ENCODE assay signal across 14 cellular contexts in the genomic region with DNA sequence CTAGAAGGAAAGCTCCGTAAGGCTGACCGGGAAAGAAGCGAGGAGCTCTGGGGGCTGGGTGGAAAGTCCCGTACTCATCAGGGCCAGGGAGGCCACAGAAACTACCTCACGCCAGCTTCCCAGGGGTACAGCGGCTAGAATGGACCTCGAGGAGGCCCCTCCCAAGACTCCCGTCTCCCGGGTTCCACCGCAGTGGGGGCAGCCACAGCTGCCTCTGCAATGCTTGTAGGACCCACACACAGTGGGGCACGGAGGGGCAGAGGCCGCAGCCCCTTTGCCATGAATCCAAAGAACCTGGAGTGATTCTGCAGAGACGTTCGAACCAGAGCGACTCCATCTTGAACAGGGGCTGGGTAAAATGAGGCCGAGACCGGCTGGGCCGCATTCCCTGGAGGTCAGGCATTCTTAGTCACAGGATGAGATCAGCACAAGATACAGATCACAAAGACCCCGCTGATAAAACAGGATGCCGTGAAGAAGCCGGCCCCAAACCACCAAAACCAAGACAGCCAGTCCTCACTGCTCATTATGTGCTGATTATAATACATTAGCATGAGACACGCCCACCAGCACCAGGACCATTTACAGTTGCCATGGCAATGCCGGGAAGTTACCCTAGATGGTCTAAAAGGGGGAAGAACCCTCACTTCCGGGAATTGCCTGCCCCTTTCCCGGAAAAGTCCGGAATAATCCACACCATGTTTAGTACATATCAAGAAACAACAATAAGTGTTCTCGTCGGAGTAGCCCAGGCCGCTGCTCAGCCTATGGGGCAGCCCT. TPM values are rescaled to one million over a fixed set of nuclear protein-coding genes. Genes with fewer than 3 reads are reported as not detected.
DNase-seq lines count a peak whose midpoint lies in the region; ATAC-seq, FAIRE-seq and TF ChIP-seq lines count a peak whose summit lies in the region.
"Had no signal": no experiment of that assay in that cellular context is flagged by ENCODE, and none has a peak within 500 bp of the region (broad histone marks: within the 10 kb centered on the region; RNA-seq: fewer than 3 reads in every experiment).

No MANE protein-coding gene starts in this region.

- H3K27ac ChIP-seq in K562 (ENCODE audit: extremely low read depth, low read depth, low read length) (no peak overlapping the region), mesodermal cell (ENCODE audit: low read depth, low read length, severe bottlenecking) (peak overlapping the region; percentile 85)
- H3K27ac ChIP-seq: tibial artery had no signal

- TF ChIP-seq EP300 in K562 (IDR thresholded peaks at IDR 0.05; ENCODE audit: low read length) = no peak

- H3K79me2 ChIP-seq in K562 (ENCODE audit: control insufficient read depth, insufficient read depth, low read length) = no peaks in the 10 kb centered on the region

- POLR2A ChIA-PET in K562 (lab: Yijun Ruan, JAX) = interaction anchor here (1.4 to 1.9 kb wide), 2 partner anchors 10 kb away, joined by 5 read pairs; no protein-coding TSS in a partner anchor

- peak; percentile 97 for FAIRE-seq in K562 (lab: Jason Lieb, UNC)
- FAIRE-seq: D721Med, pancreas had no signal

- TF ChIP-seq RAD21 in K562 (CRISPR knock-in tag; conservative IDR thresholded peaks at IDR 0.05 in 1 of 2, IDR thresholded peaks at IDR 0.05 in 1 of 2) = no peak

- CTCF ChIA-PET in K562 (lab: Yijun Ruan, JAX; ENCODE audit: low intra/inter-chr PET ratio) = no interaction called here

- H3K4me1 ChIP-seq in K562 (replicated peaks in 1 of 2; ENCODE audit: control insufficient read depth in 2 of 2, insufficient read depth in 2 of 2, low read length in 2 of 2) = peaks cover 3 to 48% of the 10 kb centered on the region in 2 experiments; a peak in 4 of 5 replicates
- peaks cover 35% of the 10 kb centered on the region for H3K4me1 ChIP-seq in mesodermal cell (ENCODE audit: control insufficient read depth, insufficient read depth, low read length, poor library complexity, severe bottlenecking)

- no peaks in the 10 kb centered on the region for H3K36me3 ChIP-seq in K562 (ENCODE audit: control insufficient read depth, insufficient read depth, low read length)
- H3K36me3 ChIP-seq in mesodermal cell (ENCODE audit: control insufficient read depth, insufficient read depth, low read length) = no peaks in the 10 kb centered on the region
- H3K36me3 ChIP-seq: pancreas, tibial artery had no signal

- H3K4me3 ChIP-seq in K562 (no peak overlapping the region), mesodermal cell (ENCODE audit: extremely low read depth, insufficient read depth, low read length, poor library complexity, severe bottlenecking) (no peak overlapping the region)
- H3K4me3 ChIP-seq: pancreas, tibial artery had no signal

- peak overlapping the region; percentile 22; the same call in 1 of the 2 replicates for H3K4me2 ChIP-seq in K562 (ENCODE audit: insufficient read depth, low read length)

- intact Hi-C loops in K562 (cut with micrococcal nuclease) (no loop called here), sciatic nerve (cut with DNase I) (no loop called here)

- ATAC-seq in K562 (peak; percentile 65), sciatic nerve (no peak)
- ATAC-seq: pancreas had no signal

- H3K9me3 ChIP-seq in K562 (replicated peaks; ENCODE audit: control insufficient read depth, insufficient read depth, low read depth, low read length) (no peaks in the 10 kb centered on the region), mesodermal cell (ENCODE audit: control insufficient read depth, low read length) (no peaks in the 10 kb centered on the region)
- H3K9me3 ChIP-seq: pancreas, tibial artery had no signal

- BruUV-seq in K562 (replicated peaks; lab: Mats Ljungman, UMichigan) = no TSS peak

- in situ Hi-C loops in K562 (cut with MboI) = no loop called here

- H3K27me3 ChIP-seq in K562 (ENCODE audit: control insufficient read depth in 2 of 2, insufficient read depth in 2 of 2, low read length in 2 of 2) = no peaks in the 10 kb centered on the region
- H3K27me3 ChIP-seq: pancreas had no signal

- peak overlapping the region; percentile 41; the same call in 1 of the 2 replicates for H2AFZ ChIP-seq in K562 (ENCODE audit: low read depth, low read length)

- peak; percentile 78 for DNase-seq in ELR (ENCODE audit: low read depth)
- DNase-seq in LHCN-M2 (ENCODE audit: low read depth) = peak; percentile 27
- DNase-seq in K562 (ENCODE audit: extremely low read depth in 1 of 4, low spot score in 3 of 4) = peak in 1 of 4 experiments; percentile 78
- no peak for DNase-seq in hepatic stellate cell (ENCODE audit: low spot score)
- no peak for DNase-seq in mucosa of gallbladder (ENCODE audit: low spot score)
- no peak for DNase-seq in NCI-H2081 (lab: John Stamatoyannopoulos, UW)
- DNase-seq in sciatic nerve (ENCODE audit: low spot score) = no peak
- DNase-seq: activated B cell treated with CpG ODN at 0.5 μM for 24 hours; activated naive CD4-positive, alpha-beta T cell treated with anti-CD3 and anti-CD28 coated beads, Interleukin-2, amount 50 U/mL, for 16 hours; NCI-H1048; tibial artery had no signal

- no peak for TF ChIP-seq CTCF in K562 (IDR thresholded peaks at IDR 0.05 in 2 of 3, conservative IDR thresholded peaks at IDR 0.05 in 1 of 3; ENCODE audit: insufficient read depth in 2 of 3, low read depth in 1 of 3, low read length in 3 of 3)

- H3K9me1 ChIP-seq in K562 (ENCODE audit: control insufficient read depth, insufficient read depth, low read length) = no peaks in the 10 kb centered on the region

- no peaks in the 10 kb centered on the region for H4K20me1 ChIP-seq in K562 (replicated peaks; ENCODE audit: control insufficient read depth, insufficient read depth, low read length)

- no peak for TF ChIP-seq POLR2A in K562 (conservative IDR thresholded peaks at IDR 0.05)

- peak overlapping the region in 1 of 2 experiments; percentile 33; a peak in 1 of 4 replicates for H3K9ac ChIP-seq in K562 (ENCODE audit: insufficient read depth in 1 of 2, low read depth in 2 of 2, low read length in 2 of 2)

- 38% methylated on average over 29 of the region's 29 CpGs for WGBS in K562 (ENCODE audit: insufficient coverage, low coverage, missing lambda C conversion rate)
- 73 to 85% methylated on average over 25 to 27 of the region's 29 CpGs for WGBS in mesodermal cell (ENCODE audit: insufficient coverage in 2 of 2), 2 experiments

RNA-seq across cellular contexts. Expression of gene ANKRD65, which starts 1.6 kb away (rescaled TPM):
- total RNA-seq in LHCN-M2 (2014; rRNA removed) (not detected in 2 replicates), K562 (2014; rRNA removed) (not detected in 2 replicates), K562 (2014; rRNA removed; fragmentation: Illumina TruSeq; extraction: Trizol) (not detected in 2 replicates), K562 (2015; rRNA removed; fragmentation: Illumina TruSeq; extraction: Trizol) (not detected in 2 replicates), K562 (2021) (not detected in 2 replicates), mucosa of gallbladder (10.1 TPM), sciatic nerve (11.2 TPM)
- 0.17 TPM for polyA plus RNA-seq in LHCN-M2 (2012)
- total RNA-seq in K562 (2011; cell fraction: chromatin; rRNA removed; ENCODE audit: low replicate concordance) = not detected in 2 replicates
- total RNA-seq in K562 (2011; cell fraction: nucleolus; rRNA removed) = not detected in 2 replicates
- total RNA-seq in K562 (2011; cell fraction: nucleoplasm; rRNA removed) = 0.37 TPM in 1 of 2 replicates, not detected in the other
- polyA plus RNA-seq in K562 (2011; rRNA removed) (not detected in 2 replicates), K562 (2014; fragmentation: Illumina TruSeq; extraction: Trizol) (not detected in 2 replicates), K562 (2014; fragmentation: Nextera tagmentation; extraction: Ambion mirVana) (not detected), K562 (2014; rRNA removed) (not detected in 2 replicates)
- not detected in 2 replicates for polyA plus RNA-seq in K562 (2011; cell fraction: cytosol; rRNA removed)
- polyA plus RNA-seq in K562 (2011; cell fraction: nucleus; rRNA removed) = not detected in 2 replicates
- polyA plus RNA-seq in K562 (2012) = 0.11 TPM in 1 of 2 replicates, not detected in the other
- polyA minus RNA-seq in K562 (2011; rRNA and poly(A)+ RNA removed) = not detected in 2 replicates
- polyA minus RNA-seq in K562 (2011; cell fraction: cytosol; rRNA and poly(A)+ RNA removed) = not detected in 2 replicates
- polyA minus RNA-seq in K562 (2011; cell fraction: nucleus; rRNA and poly(A)+ RNA removed) = not detected in 2 replicates
- polyA plus RNA-seq in mesodermal cell (2013, experiment 1 of 2) = 1.5 TPM
- 1.4 TPM for polyA plus RNA-seq in mesodermal cell (2013, experiment 2 of 2)

RNA-seq across cellular contexts. Expression of gene VWA1, which starts 12.8 kb away (rescaled TPM):
- total RNA-seq in LHCN-M2 (2014; rRNA removed) (1.1 TPM in 2 replicates), K562 (2014; rRNA removed) (4.0 and 4.6 TPM in 2 replicates), K562 (2014; rRNA removed; fragmentation: Illumina TruSeq; extraction: Trizol) (0.03 and 0.04 TPM in 2 replicates), K562 (2015; rRNA removed; fragmentation: Illumina TruSeq; extraction: Trizol) (0.98 and 1.2 TPM in 2 replicates), K562 (2021) (6.4 and 7.1 TPM in 2 replicates), mucosa of gallbladder (122 TPM), sciatic nerve (175 TPM)
- 1.5 TPM for polyA plus RNA-seq in LHCN-M2 (2012)
- 0.76 and 5.5 TPM in 2 replicates for total RNA-seq in K562 (2011; cell fraction: chromatin; rRNA removed; ENCODE audit: low replicate concordance)
- 5.1 and 7.2 TPM in 2 replicates for total RNA-seq in K562 (2011; cell fraction: nucleolus; rRNA removed)
- total RNA-seq in K562 (2011; cell fraction: nucleoplasm; rRNA removed) = 1.9 and 3.4 TPM in 2 replicates
- polyA plus RNA-seq in K562 (2011; rRNA removed) (0.85 and 1.6 TPM in 2 replicates), K562 (2014; fragmentation: Illumina TruSeq; extraction: Trizol) (0.16 and 0.84 TPM in 2 replicates), K562 (2014; fragmentation: Nextera tagmentation; extraction: Ambion mirVana) (under 1 TPM; 0.01 to 0.06 TPM), K562 (2014; rRNA removed) (2.6 and 3.0 TPM in 2 replicates)
- polyA plus RNA-seq in K562 (2011; cell fraction: cytosol; rRNA removed) = 1.3 and 7.5 TPM in 2 replicates
- 3.0 and 6.5 TPM in 2 replicates for polyA plus RNA-seq in K562 (2011; cell fraction: nucleus; rRNA removed)
- polyA plus RNA-seq in K562 (2012) = 3.8 and 6.1 TPM in 2 replicates
- 0.42 and 0.69 TPM in 2 replicates for polyA minus RNA-seq in K562 (2011; rRNA and poly(A)+ RNA removed)
- 2.0 and 2.4 TPM in 2 replicates for polyA minus RNA-seq in K562 (2011; cell fraction: cytosol; rRNA and poly(A)+ RNA removed)
- polyA minus RNA-seq in K562 (2011; cell fraction: nucleus; rRNA and poly(A)+ RNA removed) = 2.7 and 4.3 TPM in 2 replicates
- 20.6 TPM for polyA plus RNA-seq in mesodermal cell (2013, experiment 1 of 2)
- 16.6 TPM for polyA plus RNA-seq in mesodermal cell (2013, experiment 2 of 2)
- total RNA-seq: activated B cell treated with CpG ODN at 0.5 μM for 24 hours had no signal

RNA-seq across cellular contexts. Expression of gene MRPL20, which starts 15.6 kb away (rescaled TPM):
- 126 and 134 TPM in 2 replicates for total RNA-seq in LHCN-M2 (2014; rRNA removed)
- polyA plus RNA-seq in LHCN-M2 (2012) = 229 TPM
- 98.1 and 170 TPM in 2 replicates for total RNA-seq in K562 (2011; cell fraction: chromatin; rRNA removed; ENCODE audit: low replicate concordance)
- 136 and 139 TPM in 2 replicates for total RNA-seq in K562 (2011; cell fraction: nucleolus; rRNA removed)
- 122 and 137 TPM in 2 replicates for total RNA-seq in K562 (2011; cell fraction: nucleoplasm; rRNA removed)
- 352 and 355 TPM in 2 replicates for total RNA-seq in K562 (2014; rRNA removed)
- 208 and 222 TPM in 2 replicates for total RNA-seq in K562 (2014; rRNA removed; fragmentation: Illumina TruSeq; extraction: Trizol)
- 205 and 216 TPM in 2 replicates for total RNA-seq in K562 (2015; rRNA removed; fragmentation: Illumina TruSeq; extraction: Trizol)
- 224 and 229 TPM in 2 replicates for total RNA-seq in K562 (2021)
- polyA plus RNA-seq in K562 (2011; rRNA removed) = 144 and 187 TPM in 2 replicates
- polyA plus RNA-seq in K562 (2011; cell fraction: cytosol; rRNA removed) = 164 and 188 TPM in 2 replicates
- polyA plus RNA-seq in K562 (2011; cell fraction: nucleus; rRNA removed) = 104 and 152 TPM in 2 replicates
- 195 and 375 TPM in 2 replicates for polyA plus RNA-seq in K562 (2012)
- polyA plus RNA-seq in K562 (2014; fragmentation: Illumina TruSeq; extraction: Trizol) = 180 and 264 TPM in 2 replicates
- 100 to 1,000 TPM; 570 to 671 TPM for polyA plus RNA-seq in K562 (2014; fragmentation: Nextera tagmentation; extraction: Ambion mirVana)
- 420 and 491 TPM in 2 replicates for polyA plus RNA-seq in K562 (2014; rRNA removed)
- 121 and 163 TPM in 2 replicates for polyA minus RNA-seq in K562 (2011; rRNA and poly(A)+ RNA removed)
- polyA minus RNA-seq in K562 (2011; cell fraction: cytosol; rRNA and poly(A)+ RNA removed) = 99.9 and 107 TPM in 2 replicates
- polyA minus RNA-seq in K562 (2011; cell fraction: nucleus; rRNA and poly(A)+ RNA removed) = 44.2 and 57.5 TPM in 2 replicates
- 87.5 TPM for polyA plus RNA-seq in mesodermal cell (2013, experiment 1 of 2)
- polyA plus RNA-seq in mesodermal cell (2013, experiment 2 of 2) = 80.9 TPM
- total RNA-seq in mucosa of gallbladder = 99.2 TPM
- 75.6 TPM for total RNA-seq in sciatic nerve

RNA-seq across cellular contexts. Expression of gene CCNL2, which starts 23.5 kb away (rescaled TPM):
- total RNA-seq in LHCN-M2 (2014; rRNA removed) (118 and 127 TPM in 2 replicates), K562 (2014; rRNA removed) (147 and 176 TPM in 2 replicates), K562 (2014; rRNA removed; fragmentation: Illumina TruSeq; extraction: Trizol) (65.1 and 66.7 TPM in 2 replicates), K562 (2015; rRNA removed; fragmentation: Illumina TruSeq; extraction: Trizol) (91.0 and 94.5 TPM in 2 replicates), K562 (2021) (141 and 167 TPM in 2 replicates), mucosa of gallbladder (194 TPM), sciatic nerve (207 TPM)
- polyA plus RNA-seq in LHCN-M2 (2012) = 40.8 TPM
- 996 and 1,265 TPM in 2 replicates for total RNA-seq in K562 (2011; cell fraction: chromatin; rRNA removed; ENCODE audit: low replicate concordance)
- 508 and 525 TPM in 2 replicates for total RNA-seq in K562 (2011; cell fraction: nucleolus; rRNA removed)
- total RNA-seq in K562 (2011; cell fraction: nucleoplasm; rRNA removed) = 788 and 831 TPM in 2 replicates
- polyA plus RNA-seq in K562 (2011; rRNA removed) (236 and 265 TPM in 2 replicates), K562 (2014; fragmentation: Illumina TruSeq; extraction: Trizol) (81.0 and 89.7 TPM in 2 replicates), K562 (2014; fragmentation: Nextera tagmentation; extraction: Ambion mirVana) (1 to 10 TPM; 2.8 to 5.6 TPM), K562 (2014; rRNA removed) (245 and 287 TPM in 2 replicates)
- 71.9 and 133 TPM in 2 replicates for polyA plus RNA-seq in K562 (2011; cell fraction: cytosol; rRNA removed)
- 2,539 and 2,548 TPM in 2 replicates for polyA plus RNA-seq in K562 (2011; cell fraction: nucleus; rRNA removed)
- 104 and 250 TPM in 2 replicates for polyA plus RNA-seq in K562 (2012)
- polyA minus RNA-seq in K562 (2011; rRNA and poly(A)+ RNA removed) = 70.2 and 76.2 TPM in 2 replicates
- 31.4 and 45.0 TPM in 2 replicates for polyA minus RNA-seq in K562 (2011; cell fraction: cytosol; rRNA and poly(A)+ RNA removed)
- 260 and 342 TPM in 2 replicates for polyA minus RNA-seq in K562 (2011; cell fraction: nucleus; rRNA and poly(A)+ RNA removed)
- polyA plus RNA-seq in mesodermal cell (2013, experiment 1 of 2) = 176 TPM
- polyA plus RNA-seq in mesodermal cell (2013, experiment 2 of 2) = 168 TPM

RNA-seq across cellular contexts. Expression of gene ATAD3C, which starts 26.8 kb away (rescaled TPM):
- not detected in 2 replicates for total RNA-seq in LHCN-M2 (2014; rRNA removed)
- polyA plus RNA-seq in LHCN-M2 (2012) = 0.15 TPM
- total RNA-seq in K562 (2011; cell fraction: chromatin; rRNA removed; ENCODE audit: low replicate concordance) = 0.21 TPM in 1 of 2 replicates, not detected in the other
- total RNA-seq in K562 (2011; cell fraction: nucleolus; rRNA removed) = under 0.01 and 0.13 TPM in 2 replicates
- total RNA-seq in K562 (2011; cell fraction: nucleoplasm; rRNA removed) = 0.07 and 0.23 TPM in 2 replicates
- total RNA-seq in K562 (2014; rRNA removed) = not detected in 2 replicates
- total RNA-seq in K562 (2014; rRNA removed; fragmentation: Illumina TruSeq; extraction: Trizol) = not detected in 2 replicates
- not detected in 2 replicates for total RNA-seq in K562 (2015; rRNA removed; fragmentation: Illumina TruSeq; extraction: Trizol)
- total RNA-seq in K562 (2021) = 0.18 and 0.60 TPM in 2 replicates
- 0.03 and 0.04 TPM in 2 replicates for polyA plus RNA-seq in K562 (2011; rRNA removed)
- 0.09 and 0.16 TPM in 2 replicates for polyA plus RNA-seq in K562 (2011; cell fraction: cytosol; rRNA removed)
- polyA plus RNA-seq in K562 (2011; cell fraction: nucleus; rRNA removed) = 0.10 and 0.21 TPM in 2 replicates
- polyA plus RNA-seq in K562 (2012) = 0.05 and 0.39 TPM in 2 replicates
- not detected in 2 replicates for polyA plus RNA-seq in K562 (2014; fragmentation: Illumina TruSeq; extraction: Trizol)
- not detected for polyA plus RNA-seq in K562 (2014; fragmentation: Nextera tagmentation; extraction: Ambion mirVana)
- polyA plus RNA-seq in K562 (2014; rRNA removed) = not detected in 2 replicates
- not detected in 2 replicates for polyA minus RNA-seq in K562 (2011; rRNA and poly(A)+ RNA removed)
- polyA minus RNA-seq in K562 (2011; cell fraction: cytosol; rRNA and poly(A)+ RNA removed) = not detected in 2 replicates
- polyA minus RNA-seq in K562 (2011; cell fraction: nucleus; rRNA and poly(A)+ RNA removed) = 0.11 TPM in 1 of 2 replicates, not detected in the other
- 0.48 TPM for polyA plus RNA-seq in mesodermal cell (2013, experiment 1 of 2)
- 0.51 TPM for polyA plus RNA-seq in mesodermal cell (2013, experiment 2 of 2)
- 7.0 TPM for total RNA-seq in mucosa of gallbladder
- total RNA-seq in sciatic nerve = 2.4 TPM

Comparison
In these comparisons a context has a peak if more than half of its experiments do, and no peak if none do; other contexts are left out.
1. DNase-seq: peak in ELR (single experiment) and LHCN-M2 (single experiment); none in hepatic stellate cell (single experiment), mucosa of gallbladder (single experiment), NCI-H2081 (0 of 2) and sciatic nerve (single experiment).
2. RNA of gene VWA1, which starts 12.8 kb away (total RNA-seq): 175 TPM in sciatic nerve (single experiment) and 122 TPM in mucosa of gallbladder (single experiment); 0.03 to 7.2 TPM in K562 and 1.1 TPM in LHCN-M2; every median in the first group is over 10 times any median in the second.